Comparison of ENCODE assay signal across 8 cellular contexts in the genomic region with DNA sequence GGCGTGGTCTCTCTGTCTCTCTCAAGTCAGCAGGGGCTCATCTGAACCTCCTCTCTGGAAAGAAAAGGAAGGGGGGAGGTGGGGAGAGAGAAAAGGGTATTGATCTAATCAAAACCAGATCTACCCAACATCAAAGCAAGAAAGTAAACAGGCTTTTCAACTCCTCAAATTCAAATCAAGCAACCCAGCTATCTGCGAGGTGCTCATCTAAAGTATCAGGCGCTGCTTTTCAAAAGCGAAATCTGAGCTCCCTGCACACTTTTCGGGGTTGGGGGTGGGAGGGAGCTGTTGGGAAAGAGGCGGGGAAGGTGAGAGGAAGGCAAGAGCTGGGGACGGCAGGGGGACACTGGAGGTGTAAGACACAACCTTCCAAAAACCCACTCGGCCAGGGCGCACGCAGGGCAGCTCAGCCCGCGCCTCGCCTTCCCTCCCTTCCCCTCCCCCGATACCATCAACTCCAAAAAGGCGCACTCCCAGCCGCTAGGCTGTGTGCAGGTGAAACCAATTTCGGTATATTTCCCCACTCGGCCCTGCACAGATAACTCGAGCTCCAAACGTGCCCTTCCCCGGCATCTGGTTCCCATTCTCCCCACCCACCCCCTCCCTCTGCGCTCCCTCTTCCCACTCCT. TPM values are rescaled to one million over a fixed set of nuclear protein-coding genes. Genes with fewer than 3 reads are reported as not detected.
A peak's percentile ranks its signal among the peaks of the same experiment; 100 is the strongest.
DNase-seq lines count a peak whose midpoint lies in the region; ATAC-seq and TF ChIP-seq lines count a peak whose summit lies in the region.

No MANE protein-coding gene starts in this region.

- CTCF ChIA-PET in PC-3 (lab: Charles Lee) = interaction anchor here (0.6 kb wide), 1 partner anchor 50 kb away, joined by 17 read pairs; no protein-coding TSS in a partner anchor

- BruUV-seq in PC-3 (replicated peaks; lab: Mats Ljungman, UMichigan) = no TSS peak

- POLR2A ChIA-PET in PC-3 (lab: Charles Lee; ENCODE audit: unreplicated experiment) = interaction anchor here (0.6 kb wide), 1 partner anchor 222 kb away, joined by 15 read pairs; no protein-coding TSS in a partner anchor

- H3K4me3 ChIP-seq in GM06990 (replicated peaks; ENCODE audit: low read depth, low read length) = peak overlapping the region; percentile 67
- peak overlapping the region; percentile 82 for H3K4me3 ChIP-seq in PC-3 (ENCODE audit: low read length)
- H3K4me3 ChIP-seq in right atrium auricular region = peak overlapping the region; percentile 81 to 82
- peak overlapping the region in 2 of 3 donors; percentile 65 to 77 for H3K4me3 ChIP-seq in skeletal muscle tissue (ENCODE audit: low read length in 3 of 3)
- no peak overlapping the region for H3K4me3 ChIP-seq in WERI-Rb-1 (ENCODE audit: low read depth, low read length)

- H3K4me2 ChIP-seq in PC-3 (ENCODE audit: low read length) = peak overlapping the region; percentile 99

- peaks cover 6% of the 10 kb centered on the region; the same call in 1 of the 2 replicates for H4K20me1 ChIP-seq in PC-3 (ENCODE audit: low read length)

- TF ChIP-seq CTCF in GM06990 (IDR thresholded peaks at IDR 0.05; ENCODE audit: insufficient read depth, low read length, poor library complexity, severe bottlenecking) (no peak), PC-3 (conservative IDR thresholded peaks at IDR 0.05; ENCODE audit: low read depth, low read length) (no peak), right atrium auricular region (IDR thresholded peaks at IDR 0.05) (no peak), WERI-Rb-1 (IDR thresholded peaks at IDR 0.05; ENCODE audit: low read depth, low read length) (no peak)

- no peak for ATAC-seq in PC-3
- no peak for ATAC-seq in GM21423 (IDR thresholded peaks at IDR 0.05; ENCODE audit: unreplicated experiment)
- ATAC-seq in HG02981 (IDR thresholded peaks at IDR 0.05; ENCODE audit: unreplicated experiment) = no peak

- no peak overlapping the region for H3K27ac ChIP-seq in PC-3 (ENCODE audit: low read length)
- H3K27ac ChIP-seq in right atrium auricular region = no peak overlapping the region
- H3K27ac ChIP-seq in skeletal muscle tissue (ENCODE audit: low read depth, low read length) = peak overlapping the region; percentile 92
- H3K27ac ChIP-seq in WERI-Rb-1 = no peak overlapping the region

- no peaks in the 10 kb centered on the region for H3K9me3 ChIP-seq in PC-3 (ENCODE audit: low read length)
- H3K9me3 ChIP-seq in right atrium auricular region = no peaks in the 10 kb centered on the region
- H3K9me3 ChIP-seq in skeletal muscle tissue (ENCODE audit: control insufficient read depth in 3 of 3, low read length in 3 of 3) = no peaks in the 10 kb centered on the region
- no peaks in the 10 kb centered on the region for H3K9me3 ChIP-seq in WERI-Rb-1 (ENCODE audit: severe bottlenecking)

- intact Hi-C loops in PC-3 (cut with micrococcal nuclease) = loop anchor here (5.0 kb wide), 3 partner anchors 101 to 429 kb away; no protein-coding TSS in a partner anchor

- DNase-seq in GM06990 (ENCODE audit: extremely low read depth, insufficient read length) (no peak), PC-3 (no peak), right atrium auricular region (ENCODE audit: low spot score) (no peak), kidney tubule cell (ENCODE audit: low spot score) (no peak), WERI-Rb-1 (no peak)

- H2AFZ ChIP-seq in PC-3 (ENCODE audit: low read length) = no peak overlapping the region

- no peaks in the 10 kb centered on the region for H3K79me2 ChIP-seq in PC-3 (ENCODE audit: low read length)

- no peaks in the 10 kb centered on the region for H3F3A ChIP-seq in PC-3 (ENCODE audit: low read length, unreplicated experiment)

- H3K36me3 ChIP-seq in GM06990 (ENCODE audit: control insufficient read depth, insufficient read depth, low read length) (no peaks in the 10 kb centered on the region), PC-3 (ENCODE audit: low read depth, low read length) (no peaks in the 10 kb centered on the region), right atrium auricular region (peaks cover 8% of the 10 kb centered on the region), skeletal muscle tissue (ENCODE audit: control insufficient read depth in 3 of 3, insufficient read depth in 3 of 3, low read length in 3 of 3) (peaks cover 0 to 2% (median 2%) of the 10 kb centered on the region in 3 donors), WERI-Rb-1 (peaks cover 19% of the 10 kb centered on the region)

- no peaks in the 10 kb centered on the region for H3K27me3 ChIP-seq in GM06990 (replicated peaks; ENCODE audit: control insufficient read depth, insufficient read depth, low read length)
- peaks cover 10% of the 10 kb centered on the region for H3K27me3 ChIP-seq in PC-3 (ENCODE audit: low read length)
- H3K27me3 ChIP-seq in right atrium auricular region = no peaks in the 10 kb centered on the region
- H3K27me3 ChIP-seq in skeletal muscle tissue (ENCODE audit: control insufficient read depth in 3 of 3, insufficient read depth in 3 of 3, low read length in 3 of 3) = no peaks in the 10 kb centered on the region
- no peaks in the 10 kb centered on the region for H3K27me3 ChIP-seq in WERI-Rb-1 (ENCODE audit: insufficient read depth, low read depth, severe bottlenecking)

- no peaks in the 10 kb centered on the region for H3K9me2 ChIP-seq in PC-3 (replicated peaks; ENCODE audit: low read length)

- H3K9ac ChIP-seq in PC-3 (ENCODE audit: low read length) (no peak overlapping the region), skeletal muscle tissue (ENCODE audit: low read depth in 1 of 3, low read length in 3 of 3) (peak overlapping the region in 2 of 3 donors; percentile 90 to 91)

- H3K4me1 ChIP-seq in PC-3 (ENCODE audit: insufficient read depth, low read length) (peaks cover 13% of the 10 kb centered on the region), right atrium auricular region (peaks cover 0 to 6% of the 10 kb centered on the region in 2 donors), skeletal muscle tissue (ENCODE audit: control insufficient read depth in 3 of 3, insufficient read depth in 3 of 3, low read length in 3 of 3) (peaks cover 11 to 39% (median 11%) of the 10 kb centered on the region in 3 donors)

RNA-seq across cellular contexts. Expression of a gene that starts 2.7 kb away (rescaled TPM):
- 2.0 and 2.6 TPM in 2 replicates for total RNA-seq in PC-3 (2014; rRNA removed)
- total RNA-seq in right atrium auricular region = 10 to 100 TPM in 1 of 2 donors, 1 to 10 TPM in 1; 8.7 to 29.8 TPM
- 19.8 TPM for total RNA-seq in skeletal muscle tissue
